8 cellular contexts compared by ENCODE assay signal in the genomic region with DNA sequence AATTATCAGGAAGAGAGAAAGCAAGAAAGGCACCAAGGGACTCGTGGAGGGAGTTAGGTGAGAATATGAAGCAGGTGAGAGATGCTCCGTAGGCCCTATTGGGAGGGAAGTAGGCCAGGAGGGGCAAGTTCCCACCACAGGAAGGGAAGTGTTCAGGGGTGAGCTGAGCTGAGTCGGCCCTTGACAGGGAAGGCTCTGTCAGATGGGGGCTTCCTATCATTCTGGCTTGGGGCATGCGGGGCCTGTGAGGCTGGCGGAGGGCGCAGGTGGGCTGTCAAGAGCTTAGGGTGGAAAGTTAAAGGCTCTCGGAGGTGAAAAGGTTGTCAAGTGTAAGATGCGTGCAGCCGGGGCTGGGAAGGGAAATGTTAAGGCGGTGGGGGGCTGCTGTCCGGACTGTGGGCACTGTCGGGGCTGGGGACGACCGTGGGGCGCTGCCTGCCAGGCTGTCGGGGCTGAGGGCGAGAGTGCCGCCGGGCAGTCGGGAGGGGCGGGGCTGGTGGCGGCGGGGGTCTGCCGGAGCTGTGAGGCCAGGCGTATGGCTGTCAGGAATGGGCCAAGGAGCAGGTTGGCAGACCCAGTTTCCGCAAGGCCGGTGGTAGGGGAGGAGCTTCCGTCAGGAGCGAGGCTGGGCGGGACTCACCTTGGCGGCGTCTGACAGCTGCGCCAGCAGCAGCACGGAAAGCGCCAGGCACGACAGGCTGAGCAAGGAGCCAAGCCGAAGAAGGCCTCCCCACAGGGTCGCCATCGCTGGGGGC. TPM values are rescaled to one million over a fixed set of nuclear protein-coding genes. Genes with fewer than 3 reads are reported as not detected.
DNase-seq lines count a peak whose midpoint lies in the region; ATAC-seq and TF ChIP-seq lines count a peak whose summit lies in the region.

No MANE protein-coding gene starts in this region.

- H3K4me1 ChIP-seq in right atrium auricular region, result peaks cover 0 to 33% of the 10 kb centered on the region in 2 donors

- H3K4me3 ChIP-seq in GM08714 (ENCODE audit: low read length) (peak overlapping the region; percentile 97), right atrium auricular region (peak overlapping the region; percentile 87 to 88)

- H3K27ac Mint-ChIP-seq in HFFc6, result peak overlapping the region; percentile 92

- no peaks in the 10 kb centered on the region for H3K27me3 ChIP-seq in right atrium auricular region

- H3K27me3 Mint-ChIP-seq in HFFc6 (ENCODE audit: insufficient read depth), result peaks cover 3% of the 10 kb centered on the region; the same call in 1 of the 2 replicates

- TF ChIP-seq CTCF in HFFc6 (IDR thresholded peaks at IDR 0.05) (no peak), right atrium auricular region (IDR thresholded peaks at IDR 0.05) (no peak)

- no peaks in the 10 kb centered on the region for H3K36me3 ChIP-seq in right atrium auricular region

- peak overlapping the region; percentile 91 to 92 for H3K27ac ChIP-seq in right atrium auricular region

- intact Hi-C loops in sciatic nerve (cut with DNase I), result loop anchor here (10.0 kb wide), 1 partner anchor 279 kb away; a partner anchor contains a TSS

- peak; percentile 56 for DNase-seq in HFFc6
- peak; percentile 61 for DNase-seq in MV-4-11 (lab: John Stamatoyannopoulos, UW)
- peak; percentile 83 for DNase-seq in SW480 (ENCODE audit: low spot score)
- DNase-seq in amniotic epithelial cell (ENCODE audit: low read depth), result peak; percentile 71
- DNase-seq in right atrium auricular region (ENCODE audit: low spot score), result peak; percentile 77
- peak; percentile 82 for DNase-seq in sciatic nerve (ENCODE audit: low spot score)
- no peak for DNase-seq in GF-D8 (lab: John Stamatoyannopoulos, UW)

- H3K9me3 ChIP-seq in right atrium auricular region, result no peaks in the 10 kb centered on the region

- H3K4me1 Mint-ChIP-seq in HFFc6 (ENCODE audit: low read depth), result peaks cover 45% of the 10 kb centered on the region

- no peaks in the 10 kb centered on the region for H3K9me3 Mint-ChIP-seq in HFFc6

- peak overlapping the region; percentile 99 for H3K4me3 Mint-ChIP-seq in HFFc6

- ATAC-seq in sciatic nerve, result peak; percentile 42

- H3K36me3 Mint-ChIP-seq in HFFc6 (ENCODE audit: low read depth), result 0 out of 2 replicates have a peak, but pooled peaks cover 6% of the 10 kb centered on the region

RNA-seq across cellular contexts. Expression of a gene that starts 0.5 kb away (rescaled TPM):
- total RNA-seq in HFFc6 (2021; fragmentation: NEBNext Ultra II Directional; extraction: Animal tissue kit (Norgen Biotek cat#: 25700)), result 10 to 100 TPM; 50.0 to 66.0 (median 59.7) TPM
- total RNA-seq in right atrium auricular region (10 to 100 TPM; 39.5 to 50.8 TPM), sciatic nerve (44.0 TPM)

RNA-seq across cellular contexts. Expression of a gene that starts 20.9 kb away (rescaled TPM):
- not detected for total RNA-seq in HFFc6 (2021; fragmentation: NEBNext Ultra II Directional; extraction: Animal tissue kit (Norgen Biotek cat#: 25700))
- total RNA-seq in right atrium auricular region (not detected), sciatic nerve (not detected)

RNA-seq across cellular contexts. Expression of a gene that starts 31.0 kb away (rescaled TPM):
- not detected for total RNA-seq in HFFc6 (2021; fragmentation: NEBNext Ultra II Directional; extraction: Animal tissue kit (Norgen Biotek cat#: 25700))
- total RNA-seq in right atrium auricular region (not detected), sciatic nerve (not detected)

RNA-seq across cellular contexts. Expression of a gene that starts 40.1 kb away (rescaled TPM):
- 10 to 100 TPM in 4 of 6 experiments, 1 to 10 TPM in 2; 7.8 to 18.6 (median 16.2) TPM for total RNA-seq in HFFc6 (2021; fragmentation: NEBNext Ultra II Directional; extraction: Animal tissue kit (Norgen Biotek cat#: 25700))
- total RNA-seq in right atrium auricular region (1 to 10 TPM; 1.4 to 2.0 TPM), sciatic nerve (0.62 TPM)

RNA-seq across cellular contexts. Expression of a gene that starts 52.8 kb away (rescaled TPM):
- total RNA-seq in HFFc6 (2021; fragmentation: NEBNext Ultra II Directional; extraction: Animal tissue kit (Norgen Biotek cat#: 25700)), result 10 to 100 TPM; 39.9 to 47.3 (median 42.5) TPM
- total RNA-seq in right atrium auricular region, result 10 to 100 TPM; 31.8 to 34.7 TPM
- total RNA-seq in sciatic nerve, result 14.7 TPM
